19 cellular contexts compared by ENCODE assay signal in the genomic region with DNA sequence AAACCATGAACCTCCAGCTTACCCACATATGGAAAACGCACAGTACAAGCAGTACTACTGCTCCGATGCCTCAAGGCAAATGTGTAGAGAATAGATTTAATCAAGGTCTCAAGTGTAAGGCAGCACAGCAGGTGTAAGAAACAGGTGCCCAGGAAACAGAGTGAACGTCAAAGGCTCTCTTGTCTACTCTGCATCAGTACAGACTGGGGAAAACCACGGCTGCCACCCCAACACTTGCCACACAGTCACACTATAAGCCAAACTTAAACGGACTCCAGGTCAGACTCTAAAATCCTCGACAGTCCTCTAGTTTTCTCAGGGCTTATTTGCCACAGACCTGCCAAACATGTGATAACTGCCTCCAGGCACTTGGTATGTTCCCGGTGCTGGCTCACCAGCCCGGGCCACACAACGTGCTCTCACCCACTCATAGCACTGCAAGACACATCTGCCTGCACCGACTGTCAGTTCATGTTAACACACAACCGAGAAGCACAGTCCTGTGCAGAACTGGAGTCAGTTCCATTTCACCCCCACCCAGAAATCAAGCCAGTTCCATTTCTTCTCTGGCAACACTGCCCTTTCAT. TPM values are rescaled to one million over a fixed set of nuclear protein-coding genes. Genes with fewer than 3 reads are reported as not detected.
A peak's percentile ranks its signal among the peaks of the same experiment; 100 is the strongest.
DNase-seq lines count a peak whose midpoint lies in the region; ATAC-seq, FAIRE-seq and TF ChIP-seq lines count a peak whose summit lies in the region.
"Had no signal": no experiment of that assay in that cellular context is flagged by ENCODE, and none has a peak within 500 bp of the region (broad histone marks: within the 10 kb centered on the region; RNA-seq: fewer than 3 reads in every experiment).

No MANE protein-coding gene starts in this region.

- H3K4me3 ChIP-seq in HepG2 (replicated peaks in 1 of 3; ENCODE audit: insufficient read depth in 1 of 3, low read depth in 2 of 3, low read length in 3 of 3) (no peak overlapping the region), right lobe of liver (no peak overlapping the region), astrocyte (ENCODE audit: insufficient read depth, low read depth, low read length) (no peak overlapping the region), neural progenitor cell (no peak overlapping the region), tibial nerve (no peak overlapping the region)
- H3K4me3 ChIP-seq: A549, GM12878, GM23338 had no signal

- no peak for TF ChIP-seq CTCF in HepG2 (CRISPR knock-in tag; IDR thresholded peaks at IDR 0.05)
- TF ChIP-seq CTCF in right lobe of liver (IDR thresholded peaks at IDR 0.05): no peak
- no peak for TF ChIP-seq CTCF in astrocyte (IDR thresholded peaks at IDR 0.05; ENCODE audit: insufficient read depth, low read depth, low read length)
- TF ChIP-seq CTCF in neural progenitor cell (IDR thresholded peaks at IDR 0.05): no peak
- TF ChIP-seq CTCF in RWPE1 (conservative IDR thresholded peaks at IDR 0.05; ENCODE audit: low read depth): no peak
- TF ChIP-seq CTCF in tibial nerve (IDR thresholded peaks at IDR 0.05): no peak

- intact Hi-C loops in HepG2 (cut with micrococcal nuclease; ENCODE audit: unreplicated experiment) (no loop called here), right lobe of liver (cut with DNase I) (no loop called here)

- H3K9me3 ChIP-seq in HepG2 (ENCODE audit: low read length): no peaks in the 10 kb centered on the region
- no peaks in the 10 kb centered on the region for H3K9me3 ChIP-seq in right lobe of liver
- H3K9me3 ChIP-seq in astrocyte (ENCODE audit: insufficient read depth, low read depth, low read length): no peaks in the 10 kb centered on the region
- H3K9me3 ChIP-seq in neural progenitor cell (ENCODE audit: low read depth): no peaks in the 10 kb centered on the region
- no peaks in the 10 kb centered on the region for H3K9me3 ChIP-seq in tibial nerve
- H3K9me3 ChIP-seq: A549 had no signal

- no peak for TF ChIP-seq POLR2A in HepG2 (IDR thresholded peaks at IDR 0.05; ENCODE audit: insufficient read depth in 1 of 2, low read depth in 2 of 2, low read length in 2 of 2)
- no peak for TF ChIP-seq POLR2A in right lobe of liver (IDR thresholded peaks at IDR 0.05)
- TF ChIP-seq POLR2A in tibial nerve (IDR thresholded peaks at IDR 0.05): no peak

- peak overlapping the region; percentile 55 for H3K4me2 ChIP-seq in HepG2 (ENCODE audit: low read depth, low read length)
- H3K4me2 ChIP-seq in astrocyte (ENCODE audit: low read length): no peak overlapping the region
- H3K4me2 ChIP-seq in neural progenitor cell: no peak overlapping the region
- H3K4me2 ChIP-seq: A549, GM23338 had no signal

- H3K27me3 Mint-ChIP-seq in astrocyte (ENCODE audit: low read depth, unreplicated experiment) (no peaks in the 10 kb centered on the region), neural progenitor cell (ENCODE audit: insufficient read depth, low read depth) (peaks cover 2% of the 10 kb centered on the region)

- H3K27ac ChIP-seq in HepG2 (ENCODE audit: extremely low read length, insufficient read depth, low read length) (peak overlapping the region; percentile 80), right lobe of liver (no peak overlapping the region), astrocyte (ENCODE audit: low read depth, low read length) (no peak overlapping the region), neural progenitor cell (no peak overlapping the region), RWPE1 (no peak overlapping the region), tibial nerve (no peak overlapping the region)
- H3K27ac ChIP-seq: A549 had no signal

- H3K4me1 Mint-ChIP-seq in astrocyte (ENCODE audit: low read depth, unreplicated experiment) (peaks cover 14% of the 10 kb centered on the region), neural progenitor cell (peaks cover 8% of the 10 kb centered on the region)

- no peaks in the 10 kb centered on the region for H3K9me3 Mint-ChIP-seq in astrocyte (ENCODE audit: unreplicated experiment)
- H3K9me3 Mint-ChIP-seq in neural progenitor cell: no peaks in the 10 kb centered on the region
- H3K9me3 Mint-ChIP-seq: GM23338 had no signal

- WGBS in HepG2 (ENCODE audit: low lambda C conversion rate): 87% methylated on average over 9 of the region's 11 CpGs
- 84% methylated on average over 7 of the region's 11 CpGs for WGBS in right lobe of liver (ENCODE audit: insufficient coverage, low coverage, low lambda C conversion rate, missing lambda C conversion rate)
- WGBS in tibial nerve, 2 donors: 84 to 91% methylated on average over 11 of the region's 11 CpGs

- H3K27me3 ChIP-seq in HepG2 (ENCODE audit: control insufficient read depth in 1 of 2, insufficient read depth in 2 of 2, low read length in 2 of 2) (no peaks in the 10 kb centered on the region), right lobe of liver (no peaks in the 10 kb centered on the region), astrocyte (ENCODE audit: insufficient read depth, low read length) (no peaks in the 10 kb centered on the region), neural progenitor cell (no peaks in the 10 kb centered on the region), tibial nerve (no peaks in the 10 kb centered on the region)

- peak overlapping the region; percentile 50; the same call in 1 of the 2 replicates for H3K9ac ChIP-seq in HepG2 (ENCODE audit: insufficient read depth, low read depth, low read length)
- no peak overlapping the region for H3K9ac ChIP-seq in astrocyte (ENCODE audit: low read length)
- H3K9ac ChIP-seq in neural progenitor cell: no peak overlapping the region

- DNase-seq in HepG2 (ENCODE audit: low spot score) (no peak), right lobe of liver (no peak), astrocyte (ENCODE audit: low read depth) (no peak), neural progenitor cell (ENCODE audit: low spot score) (no peak), RWPE1 (ENCODE audit: low spot score) (no peak), tibial nerve (ENCODE audit: low spot score in 2 of 2) (no peak)
- DNase-seq: Calu3, NCI-H1048, NCI-H187, NCI-H748 treated with DMSO at 0.1 percent for 48 hours had no signal

- TF ChIP-seq EP300 in HepG2 (IDR thresholded peaks at IDR 0.05; ENCODE audit: low read depth in 2 of 2, low read length in 2 of 2): no peak
- no peak for TF ChIP-seq EP300 in HepG2 (CRISPR knock-in tag; IDR thresholded peaks at IDR 0.05; ENCODE audit: borderline replicate concordance)
- TF ChIP-seq EP300 in tibial nerve (IDR thresholded peaks at IDR 0.05): no peak

- CTCF ChIA-PET in HepG2 (lab: Yijun Ruan, JAX; ENCODE audit: low intra/inter-chr PET ratio, low total read pairs): no interaction called here
- CTCF ChIA-PET in RWPE1 (lab: Yijun Ruan, JAX): interaction anchor here (0.6 kb wide), 1 partner anchor 38 kb away, joined by 3 read pairs; no protein-coding TSS in a partner anchor

- FAIRE-seq in HepG2 (lab: Jason Lieb, UNC) (no peak), astrocyte (lab: Jason Lieb, UNC) (no peak)
- FAIRE-seq: A549, GM12878 had no signal

- ATAC-seq in HepG2 (no peak), right lobe of liver (no peak), GM18520 (IDR thresholded peaks at IDR 0.05; ENCODE audit: unreplicated experiment) (no peak), GM18511 (IDR thresholded peaks at IDR 0.05; ENCODE audit: unreplicated experiment) (no peak)
- ATAC-seq: A549, GM12878, GM23338, Right ventricle myocardium inferior had no signal

- TF ChIP-seq RAD21 in HepG2 (CRISPR knock-in tag; IDR thresholded peaks at IDR 0.05): no peak

- no peaks in the 10 kb centered on the region for H3F3A ChIP-seq in neural progenitor cell (ENCODE audit: low read depth)

- H3K79me2 ChIP-seq in HepG2 (ENCODE audit: insufficient read depth, low read length): no peaks in the 10 kb centered on the region
- no peaks in the 10 kb centered on the region for H3K79me2 ChIP-seq in astrocyte (ENCODE audit: insufficient read depth, low read length)
- no peaks in the 10 kb centered on the region for H3K79me2 ChIP-seq in neural progenitor cell (ENCODE audit: low read depth)

- in situ Hi-C loops in HepG2 (cut with HindIII; ENCODE audit: extremely low pct_ligation_motif_present, low pct_unique_long_range_greater_than_20kb): no loop called here

- H3K27ac Mint-ChIP-seq in astrocyte (ENCODE audit: unreplicated experiment) (peak overlapping the region; percentile 54), neural progenitor cell (no peak overlapping the region)
- H3K27ac Mint-ChIP-seq: GM23338 had no signal

- no peaks in the 10 kb centered on the region for H4K20me1 ChIP-seq in HepG2 (ENCODE audit: insufficient read depth, low read length)
- H4K20me1 ChIP-seq in astrocyte (ENCODE audit: insufficient read depth, low read length): peaks cover 23% of the 10 kb centered on the region
- no peaks in the 10 kb centered on the region for H4K20me1 ChIP-seq in neural progenitor cell (ENCODE audit: low read depth)

- H3K4me3 Mint-ChIP-seq in astrocyte (ENCODE audit: unreplicated experiment): no peak overlapping the region
- peak overlapping the region; percentile 56 for H3K4me3 Mint-ChIP-seq in neural progenitor cell
- H3K4me3 Mint-ChIP-seq: GM23338 had no signal

- H3K36me3 Mint-ChIP-seq in astrocyte (ENCODE audit: low read depth, unreplicated experiment) (peaks cover 28% of the 10 kb centered on the region), neural progenitor cell (peaks cover 18% of the 10 kb centered on the region)

- peaks cover 81% of the 10 kb centered on the region for H3K4me1 ChIP-seq in HepG2 (ENCODE audit: insufficient read depth, low read length)
- peaks cover 0 to 22% (median 10%) of the 10 kb centered on the region in 4 donors for H3K4me1 ChIP-seq in right lobe of liver
- no peaks in the 10 kb centered on the region for H3K4me1 ChIP-seq in astrocyte (ENCODE audit: insufficient read depth, low read length)
- H3K4me1 ChIP-seq in neural progenitor cell: no peaks in the 10 kb centered on the region
- peaks cover 0 to 11% (median 0%) of the 10 kb centered on the region in 4 donors for H3K4me1 ChIP-seq in tibial nerve
- H3K4me1 ChIP-seq: A549 had no signal

- peaks cover 8 to 13% of the 10 kb centered on the region in 2 experiments; a peak in 3 of 5 replicates for H3K36me3 ChIP-seq in HepG2 (replicated peaks in 1 of 2; ENCODE audit: control insufficient read depth in 1 of 2, insufficient read depth in 2 of 2, low read length in 2 of 2)
- peaks cover 0 to 8% (median 0%) of the 10 kb centered on the region in 4 donors for H3K36me3 ChIP-seq in right lobe of liver
- peaks cover 28% of the 10 kb centered on the region for H3K36me3 ChIP-seq in astrocyte (ENCODE audit: insufficient read depth, low read length)
- no peaks in the 10 kb centered on the region for H3K36me3 ChIP-seq in neural progenitor cell
- H3K36me3 ChIP-seq in tibial nerve: peaks cover 0 to 77% (median 6%) of the 10 kb centered on the region in 3 donors

- POLR2A ChIA-PET in HepG2 (lab: Yijun Ruan, JAX) (interaction anchor here (0.7 to 1.8 kb wide), 5 partner anchors 17 to 148 kb away, joined by 3 to 11 read pairs (median 4); a partner anchor contains a TSS), RWPE1 (lab: Yijun Ruan, JAX; ENCODE audit: low non-redundant PET) (no interaction called here)

- no peak overlapping the region for H2AFZ ChIP-seq in HepG2 (ENCODE audit: low read length)
- no peak overlapping the region for H2AFZ ChIP-seq in astrocyte (ENCODE audit: low read depth, low read length)
- H2AFZ ChIP-seq in neural progenitor cell (replicated peaks): no peak overlapping the region
- H2AFZ ChIP-seq: GM23338 had no signal

- TSS peak; percentile 35 for BruUV-seq in HepG2 (replicated peaks; lab: Mats Ljungman, UMichigan)

RNA-seq across cellular contexts. Expression of a gene that starts 30.6 kb away (rescaled TPM):
- total RNA-seq in HepG2 (2016; rRNA removed; fragmentation: Illumina TruSeq; extraction: Trizol) (7.8 and 12.7 TPM in 2 replicates), right lobe of liver (1 to 10 TPM; 5.5 to 9.4 (median 7.6) TPM), astrocyte (52.0 and 52.2 TPM in 2 replicates), neural progenitor cell (ENCODE audit: low replicate concordance) (34.0 and 38.7 TPM in 2 replicates), tibial nerve (10 to 100 TPM; 34.9 to 61.2 (median 45.0) TPM)
- 3.7 and 3.9 TPM in 2 replicates for total RNA-seq in HepG2 (2016; cell fraction: cytosol; rRNA removed; fragmentation: Illumina TruSeq; extraction: Trizol; ENCODE audit: low read depth)
- 7.1 and 13.0 TPM in 2 replicates for total RNA-seq in HepG2 (2016; cell fraction: insoluble cytoplasmic fraction; rRNA removed; fragmentation: Illumina TruSeq; extraction: Trizol)
- 6.1 and 6.4 TPM in 2 replicates for total RNA-seq in HepG2 (2016; cell fraction: membrane; rRNA removed; fragmentation: Illumina TruSeq; extraction: Trizol)
- 22.3 and 24.4 TPM in 2 replicates for total RNA-seq in HepG2 (2016; cell fraction: nucleus; rRNA removed; fragmentation: Illumina TruSeq; extraction: Trizol)
- 12.5 and 14.1 TPM in 2 replicates for polyA plus RNA-seq in HepG2 (2011; rRNA removed)
- polyA plus RNA-seq in HepG2 (2011; cell fraction: cytosol; rRNA removed): 5.2 and 6.5 TPM in 2 replicates
- 37.7 and 46.7 TPM in 2 replicates for polyA plus RNA-seq in HepG2 (2011; cell fraction: nucleus; rRNA removed)
- 9.2 and 10.3 TPM in 2 replicates for polyA plus RNA-seq in HepG2 (2012)
- 2.0 and 2.8 TPM in 2 replicates for polyA plus RNA-seq in HepG2 (2016; cell fraction: cytosol; fragmentation: Illumina TruSeq; extraction: Trizol; ENCODE audit: low read depth)
- polyA plus RNA-seq in HepG2 (2016; cell fraction: insoluble cytoplasmic fraction; fragmentation: Illumina TruSeq; extraction: Trizol; ENCODE audit: low read depth): 5.0 and 5.7 TPM in 2 replicates
- polyA plus RNA-seq in HepG2 (2016; cell fraction: membrane; fragmentation: Illumina TruSeq; extraction: Trizol; ENCODE audit: low read depth): 2.0 and 2.9 TPM in 2 replicates
- 29.7 TPM in 2 replicates for polyA plus RNA-seq in HepG2 (2016; cell fraction: nucleus; fragmentation: Illumina TruSeq; extraction: Trizol; ENCODE audit: insufficient read depth, low read depth)
- 15.6 and 37.4 TPM in 2 replicates for polyA minus RNA-seq in HepG2 (2011; rRNA and poly(A)+ RNA removed; ENCODE audit: low replicate concordance)
- 5.2 and 7.6 TPM in 2 replicates for polyA minus RNA-seq in HepG2 (2011; cell fraction: cytosol; rRNA and poly(A)+ RNA removed)
- polyA minus RNA-seq in HepG2 (2011; cell fraction: nucleus; rRNA and poly(A)+ RNA removed): 30.0 and 32.6 TPM in 2 replicates

RNA-seq across cellular contexts. Expression of a gene that starts 44.4 kb away (rescaled TPM):
- total RNA-seq in HepG2 (2016; rRNA removed; fragmentation: Illumina TruSeq; extraction: Trizol): not detected in 2 replicates
- not detected in 2 replicates for total RNA-seq in HepG2 (2016; cell fraction: cytosol; rRNA removed; fragmentation: Illumina TruSeq; extraction: Trizol; ENCODE audit: low read depth)
- total RNA-seq in HepG2 (2016; cell fraction: insoluble cytoplasmic fraction; rRNA removed; fragmentation: Illumina TruSeq; extraction: Trizol): not detected in 2 replicates
- not detected in 2 replicates for total RNA-seq in HepG2 (2016; cell fraction: membrane; rRNA removed; fragmentation: Illumina TruSeq; extraction: Trizol)
- total RNA-seq in HepG2 (2016; cell fraction: nucleus; rRNA removed; fragmentation: Illumina TruSeq; extraction: Trizol): not detected in 2 replicates
- polyA plus RNA-seq in HepG2 (2011; rRNA removed): not detected in 2 replicates
- not detected in 2 replicates for polyA plus RNA-seq in HepG2 (2011; cell fraction: cytosol; rRNA removed)
- polyA plus RNA-seq in HepG2 (2011; cell fraction: nucleus; rRNA removed): not detected in 2 replicates
- polyA plus RNA-seq in HepG2 (2012): not detected in 2 replicates
- not detected in 2 replicates for polyA plus RNA-seq in HepG2 (2016; cell fraction: cytosol; fragmentation: Illumina TruSeq; extraction: Trizol; ENCODE audit: low read depth)
- not detected in 2 replicates for polyA plus RNA-seq in HepG2 (2016; cell fraction: insoluble cytoplasmic fraction; fragmentation: Illumina TruSeq; extraction: Trizol; ENCODE audit: low read depth)
- polyA plus RNA-seq in HepG2 (2016; cell fraction: membrane; fragmentation: Illumina TruSeq; extraction: Trizol; ENCODE audit: low read depth): not detected in 2 replicates
- not detected in 2 replicates for polyA plus RNA-seq in HepG2 (2016; cell fraction: nucleus; fragmentation: Illumina TruSeq; extraction: Trizol; ENCODE audit: insufficient read depth, low read depth)
- not detected in 2 replicates for polyA minus RNA-seq in HepG2 (2011; rRNA and poly(A)+ RNA removed; ENCODE audit: low replicate concordance)
- polyA minus RNA-seq in HepG2 (2011; cell fraction: cytosol; rRNA and poly(A)+ RNA removed): not detected in 2 replicates
- not detected in 2 replicates for polyA minus RNA-seq in HepG2 (2011; cell fraction: nucleus; rRNA and poly(A)+ RNA removed)
- total RNA-seq in right lobe of liver: not detected
- total RNA-seq in astrocyte: not detected in 2 replicates
- not detected in 2 replicates for total RNA-seq in neural progenitor cell (ENCODE audit: low replicate concordance)
- total RNA-seq in tibial nerve: not detected
- total RNA-seq: Calu3, G401, GM12878, GM23338, HT-29, M059J, Right ventricle myocardium inferior had no signal
- polyA plus RNA-seq: A549, GM12878, GM23338 had no signal
